Comparison of ENCODE assay signal across 1 cellular context in genomic region chr9:133335924-133336811, GRCh38.
TF ChIP-seq lines count a peak whose summit lies in the region.

Gene SURF6 (minus strand): TSS chr9:133336188. CDS start chr9:133336132, 56 bp downstream.

TF ChIP-seq in HEK293, 187 proteins besides CTCF, POLR2A, EP300 and RAD21 (continued from another document and continues in another):
- TF ChIP-seq ZNF449 (tag by site-specific recombination; IDR thresholded peaks at IDR 0.05) (no peak), ZNF16 (tag by site-specific recombination; IDR thresholded peaks at IDR 0.05; ENCODE audit: low read depth) (no peak), ZNF610 (tag by site-specific recombination; IDR thresholded peaks at IDR 0.05; ENCODE audit: borderline replicate concordance) (peak; percentile 71; the same call in 1 of the 2 replicates), ZNF341 (tag by site-specific recombination; IDR thresholded peaks at IDR 0.05; ENCODE audit: low read depth) (no peak; the same call in 1 of the 2 replicates), REST (tag by site-specific recombination; IDR thresholded peaks at IDR 0.05) (no peak; the same call in none of the 2 replicates), ZFP69B (tag by site-specific recombination; IDR thresholded peaks at IDR 0.05) (peak; percentile 88), OVOL3 (tag by site-specific recombination; IDR thresholded peaks at IDR 0.05) (peak; percentile 43; the same call in 1 of the 2 replicates), ZNF510 (tag by site-specific recombination; IDR thresholded peaks at IDR 0.05; ENCODE audit: insufficient replicate concordance) (no peak), ZNF785 (tag by site-specific recombination; IDR thresholded peaks at IDR 0.05) (peak; percentile 62; the same call in 1 of the 2 replicates), ZNF280D (tag by site-specific recombination; IDR thresholded peaks at IDR 0.05) (no peak), ZNF394 (tag by site-specific recombination; IDR thresholded peaks at IDR 0.05; ENCODE audit: borderline replicate concordance) (peak; percentile 68; the same call in 1 of the 2 replicates), ZNF776 (tag by site-specific recombination; IDR thresholded peaks at IDR 0.05; ENCODE audit: borderline replicate concordance) (no peak), BCL6B (tag by site-specific recombination; IDR thresholded peaks at IDR 0.05) (no peak), ZNF19 (tag by site-specific recombination; IDR thresholded peaks at IDR 0.05; ENCODE audit: low read depth) (no peak), ZNF302 (tag by site-specific recombination; IDR thresholded peaks at IDR 0.05; ENCODE audit: low read depth) (no peak), ZNF354C (tag by site-specific recombination; IDR thresholded peaks at IDR 0.05; ENCODE audit: borderline replicate concordance, low read depth) (no peak), ZFP37 (tag by site-specific recombination; IDR thresholded peaks at IDR 0.05) (peak; percentile 85), ZNF324 (tag by site-specific recombination; IDR thresholded peaks at IDR 0.05) (peak; percentile 93), KLF9 (tag by site-specific recombination; IDR thresholded peaks at IDR 0.05; ENCODE audit: low read depth) (peak; percentile 80), ZNF654 (tag by site-specific recombination; IDR thresholded peaks at IDR 0.05; ENCODE audit: low read depth) (0 out of 2 replicates have a peak, but pooled peaks have one; percentile 2), KLF17 (tag by site-specific recombination; IDR thresholded peaks at IDR 0.05) (peak; percentile 97), ZNF202 (tag by site-specific recombination; IDR thresholded peaks at IDR 0.05; ENCODE audit: borderline replicate concordance) (no peak), ZNF521 (tag by site-specific recombination; IDR thresholded peaks at IDR 0.05) (no peak), ZNF580 (tag by site-specific recombination; IDR thresholded peaks at IDR 0.05) (peak; percentile 89), ZNF585B (tag by site-specific recombination; IDR thresholded peaks at IDR 0.05) (peak; percentile 3; the same call in 1 of the 2 replicates), ZNF426 (tag by site-specific recombination; IDR thresholded peaks at IDR 0.05) (no peak), ZEB2 (tag by site-specific recombination; IDR thresholded peaks at IDR 0.05) (peak; percentile 94), ZBTB1 (tag by site-specific recombination; IDR thresholded peaks at IDR 0.05) (peak; percentile 84), ZNF248 (tag by site-specific recombination; IDR thresholded peaks at IDR 0.05) (no peak), ZNF18 (tag by site-specific recombination; IDR thresholded peaks at IDR 0.05) (peak; percentile 100), ZNF555 (tag by site-specific recombination; conservative IDR thresholded peaks at IDR 0.05) (no peak), ZNF121 (tag by site-specific recombination; IDR thresholded peaks at IDR 0.05) (no peak), ZNF518A (tag by site-specific recombination; conservative IDR thresholded peaks at IDR 0.05; ENCODE audit: low read depth) (peak; percentile 99), ZFHX2 (tag by site-specific recombination; conservative IDR thresholded peaks at IDR 0.05) (peak; percentile 67), ZNF174 (tag by site-specific recombination; IDR thresholded peaks at IDR 0.05) (no peak), ZNF645 (tag by site-specific recombination; IDR thresholded peaks at IDR 0.05) (no peak)
